ENCODE assay signal across 28 cellular contexts in the genomic region with DNA sequence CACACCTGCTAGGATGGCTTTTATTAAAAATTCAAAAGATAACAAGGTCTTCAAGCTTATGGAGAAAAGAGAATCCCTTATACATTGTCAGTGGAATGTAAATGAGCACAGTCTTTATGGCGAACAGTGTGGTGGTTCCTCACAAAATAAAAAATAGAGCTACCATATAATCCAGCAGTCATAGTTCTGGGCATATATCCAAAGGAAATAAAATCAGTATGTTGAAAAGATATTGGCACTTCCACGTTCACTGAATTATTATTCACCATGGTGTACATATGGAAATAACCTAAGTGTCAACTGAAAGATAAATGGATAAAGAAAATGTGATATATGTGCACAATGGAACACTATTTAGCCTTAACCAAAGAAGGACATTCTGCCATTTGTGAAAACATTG.
A peak's percentile ranks its signal among the peaks of the same experiment; 100 is the strongest.
DNase-seq lines count a peak whose midpoint lies in the region; FAIRE-seq and TF ChIP-seq lines count a peak whose summit lies in the region.
"Had no signal": no experiment of that assay in that cellular context is flagged by ENCODE, and none has a peak within 500 bp of the region (broad histone marks: within the 10 kb centered on the region; RNA-seq: fewer than 3 reads in every experiment).

No MANE protein-coding gene starts in this region.

- H3K4me3 ChIP-seq in choroid plexus epithelial cell (ENCODE audit: low read depth, low read length) (no peak overlapping the region), skeletal muscle cell (ENCODE audit: low read depth, low read length) (no peak overlapping the region)
- H3K4me3 ChIP-seq: BLaER1 treated with 17β-estradiol and CSF1 and Interleukin-3, amounts not matched to agents 10 nM and 100 nM; HAP-1 had no signal

- FAIRE-seq in HTR-8/SVneo (lab: Jason Lieb, UNC): no peak
- FAIRE-seq: GM12891 had no signal

- DNase-seq in NCI-H1105 treated with DMSO at 0.1 percent for 48 hours (lab: John Stamatoyannopoulos, UW): peak; percentile 21
- no peak for DNase-seq in NCI-H1105 (lab: John Stamatoyannopoulos, UW)
- peak; percentile 6 to 62 for DNase-seq in NCI-H446 (lab: John Stamatoyannopoulos, UW)
- peak; percentile 20 for DNase-seq in choroid plexus epithelial cell (ENCODE audit: low read depth)
- DNase-seq in skeletal muscle cell (ENCODE audit: low read depth): peak; percentile 16
- no peak for DNase-seq in HTR-8/SVneo (ENCODE audit: insufficient read length, low spot score)
- DNase-seq in DMS53 (lab: John Stamatoyannopoulos, UW): no peak
- DNase-seq in NCI-H2107 treated with DMSO at 0.1 percent for 48 hours (lab: John Stamatoyannopoulos, UW; ENCODE audit: unreplicated experiment): no peak
- DNase-seq: AML-193; CD4-positive, alpha-beta T cell; COR-L47; DMS79 treated with DMSO at 0.1 percent for 48 hours; GF-D8; GOT3; HFFc6; KG1; NCI-H1048; NCI-H146; NCI-H2029; NCI-H2227 treated with DMSO at 0.1 percent for 48 hours; NCI-H510A treated with DMSO at 0.1 percent for 48 hours; NCI-H748 treated with DMSO at 0.1 percent for 48 hours; NK-92 treated with Interleukin-12 subunit alpha and Interleukin-12 subunit beta, amount 100 ng/mL, for 24 hours; SHP77; T-cell had no signal

- TF ChIP-seq CTCF in choroid plexus epithelial cell (conservative IDR thresholded peaks at IDR 0.05; ENCODE audit: low read depth, low read length): no peak

Comparison
In these comparisons a context has a peak if more than half of its experiments do, and no peak if none do; other contexts are left out.
1. DNase-seq: peak in NCI-H1105 treated with DMSO at 0.1 percent for 48 hours (single experiment), NCI-H446 (2 of 2), choroid plexus epithelial cell (single experiment) and skeletal muscle cell (single experiment); none in NCI-H1105 (single experiment), HTR-8/SVneo (single experiment), DMS53 (single experiment) and NCI-H2107 treated with DMSO at 0.1 percent for 48 hours (single experiment).